In genomic region chr6:121526282-121526681, GRCh38 we compare ENCODE assay signal across 27 cellular contexts.
"Had no signal": no experiment of that assay in that cellular context is flagged by ENCODE, and none has a peak within 500 bp of the region (broad histone marks: within the 10 kb centered on the region; RNA-seq: fewer than 3 reads in every experiment).

No MANE protein-coding gene starts in this region.

- FAIRE-seq: endometrium, endothelial cell of umbilical vein, frontal cortex had no signal

- H3K27me3 Mint-ChIP-seq: activated CD4-positive, alpha-beta memory T cell treated with anti-CD3 and anti-CD28 coated beads, Interleukin-2, amount 10 ng/mL, durations not matched to agents 7 days and 5 days; activated CD4-positive, alpha-beta T cell treated with anti-CD3 and anti-CD28 coated beads, Interleukin-2, amount 10 ng/mL, durations not matched to agents 7 days and 5 days; activated naive CD8-positive, alpha-beta T cell; activated T-helper 17 cell treated with anti-CD3 and anti-CD28 coated beads, Interleukin-2, amount 50 U/mL, for 72 hours had no signal

- H3K9me3 Mint-ChIP-seq: activated CD4-positive, alpha-beta memory T cell treated with anti-CD3 and anti-CD28 coated beads, Interleukin-2, amount 10 ng/mL, durations not matched to agents 7 days and 5 days; activated CD4-positive, alpha-beta T cell treated with anti-CD3 and anti-CD28 coated beads, Interleukin-2, amount 10 ng/mL, durations not matched to agents 7 days and 5 days; activated T-cell treated with anti-CD3 and anti-CD28 coated beads, Interleukin-2, amount 50 U/mL, for 4 hours; activated T-helper 17 cell treated with anti-CD3 and anti-CD28 coated beads, Interleukin-2, amount 50 U/mL, for 72 hours; brain had no signal

- DNase-seq: activated CD4-positive, alpha-beta memory T cell treated with anti-CD3 and anti-CD28 coated beads, Interleukin-2, amount 10 ng/mL, durations not matched to agents 7 days and 5 days; activated CD4-positive, alpha-beta T cell treated with anti-CD3 and anti-CD28 coated beads for 1 hour; activated CD4-positive, alpha-beta T cell treated with anti-CD3 and anti-CD28 coated beads for 4 hours; activated CD4-positive, alpha-beta T cell treated with anti-CD3 and anti-CD28 coated beads, Interleukin-2, amount 10 ng/mL, durations not matched to agents 7 days and 5 days; activated CD4-positive, alpha-beta T cell treated with anti-CD3 and anti-CD28 coated beads, Interleukin-2, amount 50 U/mL, for 4 hours; activated effector memory CD4-positive, alpha-beta T cell treated with Interleukin-2 at 50 U/mL for 16 hours; activated gamma-delta T cell treated with Interleukin-2 at 50 U/mL for 16 hours; activated naive CD4-positive, alpha-beta T cell treated with anti-CD3 and anti-CD28 coated beads, Interleukin-2, amount 50 U/mL, for 16 hours; activated naive CD4-positive, alpha-beta T cell treated with Interleukin-2 at 50 U/mL for 16 hours; activated T-cell treated with anti-CD3 and anti-CD28 coated beads, Interleukin-2, amount 50 U/mL, for 4 hours; amygdala; aorta; central memory CD4-positive, alpha-beta T cell; cerebellar nuclear complex; colonic mucosa; effector CD8-positive, alpha-beta T cell; esophagus squamous epithelium; foreskin fibroblast; T-helper 2 cell had no signal

- ATAC-seq: activated T-cell treated with anti-CD3 and anti-CD28 coated beads, Interleukin-2, amount 50 U/mL, for 4 hours; activated T-helper 17 cell treated with anti-CD3 and anti-CD28 coated beads, Interleukin-2, amount 50 U/mL, for 72 hours had no signal

- H3K4me3 ChIP-seq: breast epithelium, cardiac muscle cell, colonic mucosa, esophagus squamous epithelium had no signal

- H3K4me3 Mint-ChIP-seq: activated CD4-positive, alpha-beta memory T cell treated with anti-CD3 and anti-CD28 coated beads, Interleukin-2, amount 10 ng/mL, durations not matched to agents 7 days and 5 days; activated CD4-positive, alpha-beta T cell treated with anti-CD3 and anti-CD28 coated beads, Interleukin-2, amount 10 ng/mL, durations not matched to agents 7 days and 5 days; activated naive CD8-positive, alpha-beta T cell; activated T-cell treated with anti-CD3 and anti-CD28 coated beads, Interleukin-2, amount 50 U/mL, for 4 hours; activated T-helper 17 cell treated with anti-CD3 and anti-CD28 coated beads, Interleukin-2, amount 50 U/mL, for 72 hours; brain had no signal

- H3K4me1 Mint-ChIP-seq: activated CD4-positive, alpha-beta memory T cell treated with anti-CD3 and anti-CD28 coated beads, Interleukin-2, amount 10 ng/mL, durations not matched to agents 7 days and 5 days; activated CD4-positive, alpha-beta T cell treated with anti-CD3 and anti-CD28 coated beads, Interleukin-2, amount 10 ng/mL, durations not matched to agents 7 days and 5 days; activated T-helper 17 cell treated with anti-CD3 and anti-CD28 coated beads, Interleukin-2, amount 50 U/mL, for 72 hours had no signal

- H3K27ac Mint-ChIP-seq: activated CD4-positive, alpha-beta memory T cell treated with anti-CD3 and anti-CD28 coated beads, Interleukin-2, amount 10 ng/mL, durations not matched to agents 7 days and 5 days; activated CD4-positive, alpha-beta T cell treated with anti-CD3 and anti-CD28 coated beads, Interleukin-2, amount 10 ng/mL, durations not matched to agents 7 days and 5 days; activated naive CD8-positive, alpha-beta T cell; activated T-helper 17 cell treated with anti-CD3 and anti-CD28 coated beads, Interleukin-2, amount 50 U/mL, for 72 hours; brain had no signal

- H3K36me3 Mint-ChIP-seq: activated naive CD8-positive, alpha-beta T cell; brain had no signal
